Comparison of ENCODE assay signal across 27 cellular contexts in genomic region chr19:53541971-53542370, GRCh38. TPM values are rescaled to one million over a fixed set of nuclear protein-coding genes. Genes with fewer than 3 reads are reported as not detected.
DNase-seq lines count a peak whose midpoint lies in the region; ATAC-seq and TF ChIP-seq lines count a peak whose summit lies in the region.
"Had no signal": no experiment of that assay in that cellular context is flagged by ENCODE, and none has a peak within 500 bp of the region (broad histone marks: within the 10 kb centered on the region; RNA-seq: fewer than 3 reads in every experiment).

No MANE protein-coding gene starts in this region.

- CTCF ChIA-PET in CD8-positive, alpha-beta T cell (lab: Charles Lee): no interaction called here

- peaks cover 12% of the 10 kb centered on the region for H3K4me1 ChIP-seq in CD4-positive, CD25-positive, alpha-beta regulatory T cell (ENCODE audit: control insufficient read depth, insufficient read depth, low read length, poor library complexity, severe bottlenecking)
- H3K4me1 ChIP-seq in CD8-positive, alpha-beta T cell (ENCODE audit: insufficient read depth, low read length): peaks cover 11% of the 10 kb centered on the region
- H3K4me1 ChIP-seq: colonic mucosa had no signal

- intact Hi-C loops in CD8-positive, alpha-beta T cell (cut with DNase I, micrococcal nuclease): no loop called here

- peak overlapping the region in 2 of 3 donors; percentile 60 to 74 for H3K27ac Mint-ChIP-seq in CD4-positive, CD25-positive, alpha-beta regulatory T cell
- peak overlapping the region; percentile 56 for H3K27ac Mint-ChIP-seq in CD8-positive, alpha-beta T cell
- no peak overlapping the region for H3K27ac Mint-ChIP-seq in activated T-helper 17 cell treated with anti-CD3 and anti-CD28 coated beads, Interleukin-2, amount 50 U/mL, for 72 hours
- H3K27ac Mint-ChIP-seq in mesothelial cell of epicardium: peak overlapping the region; percentile 64
- H3K27ac Mint-ChIP-seq: stimulated activated naive CD8-positive, alpha-beta T cell treated with anti-CD3 and anti-CD28 coated beads, Interleukin-15, Interleukin-2, amounts not matched to agents 100 ng/mL and 50 ng/mL, for 24 hours; WTC11 had no signal

- peaks cover 0 to 2% of the 10 kb centered on the region in 2 experiments for H3K9me3 ChIP-seq in CD4-positive, CD25-positive, alpha-beta regulatory T cell (ENCODE audit: control insufficient read depth in 2 of 2, low read length in 2 of 2)
- H3K9me3 ChIP-seq in CD8-positive, alpha-beta T cell (ENCODE audit: low read length): no peaks in the 10 kb centered on the region
- H3K9me3 ChIP-seq: colonic mucosa, SJCRH30 had no signal

- no peak for ATAC-seq in CD4-positive, CD25-positive, alpha-beta regulatory T cell (ENCODE audit: low read depth in 2 of 2)
- no peak for ATAC-seq in CD8-positive, alpha-beta T cell
- ATAC-seq in activated T-helper 17 cell treated with anti-CD3 and anti-CD28 coated beads, Interleukin-2, amount 50 U/mL, for 72 hours (replicated peaks): no peak
- no peak for ATAC-seq in HG03196 (IDR thresholded peaks at IDR 0.05; ENCODE audit: unreplicated experiment)
- ATAC-seq: effector memory CD8-positive, alpha-beta T cell; left lobe of liver; WTC11 had no signal

- TF ChIP-seq POLR2A in erythroblast (IDR thresholded peaks at IDR 0.05; ENCODE audit: low read length): no peak

- no peaks in the 10 kb centered on the region for H3K27me3 ChIP-seq in CD4-positive, CD25-positive, alpha-beta regulatory T cell (ENCODE audit: control insufficient read depth, insufficient read depth, low read length)
- H3K27me3 ChIP-seq in CD8-positive, alpha-beta T cell (ENCODE audit: insufficient read depth, low read length): no peaks in the 10 kb centered on the region
- H3K27me3 ChIP-seq: colonic mucosa, hepatocyte, SJCRH30 had no signal

- peaks cover 0 to 7% (median 2%) of the 10 kb centered on the region in 7 donors for H3K9me3 Mint-ChIP-seq in CD4-positive, CD25-positive, alpha-beta regulatory T cell
- no peaks in the 10 kb centered on the region for H3K9me3 Mint-ChIP-seq in CD8-positive, alpha-beta T cell
- peaks cover 3% of the 10 kb centered on the region for H3K9me3 Mint-ChIP-seq in activated T-helper 17 cell treated with anti-CD3 and anti-CD28 coated beads, Interleukin-2, amount 50 U/mL, for 72 hours
- no peaks in the 10 kb centered on the region for H3K9me3 Mint-ChIP-seq in mesothelial cell of epicardium
- H3K9me3 Mint-ChIP-seq: effector memory CD8-positive, alpha-beta T cell; stimulated activated naive CD8-positive, alpha-beta T cell treated with anti-CD3 and anti-CD28 coated beads, Interleukin-15, Interleukin-2, amounts not matched to agents 100 ng/mL and 50 ng/mL, for 24 hours; WTC11 had no signal

- peaks cover 6% of the 10 kb centered on the region for H3K27me3 Mint-ChIP-seq in CD4-positive, CD25-positive, alpha-beta regulatory T cell
- no peaks in the 10 kb centered on the region for H3K27me3 Mint-ChIP-seq in CD8-positive, alpha-beta T cell (ENCODE audit: low read depth)
- H3K27me3 Mint-ChIP-seq in activated T-helper 17 cell treated with anti-CD3 and anti-CD28 coated beads, Interleukin-2, amount 50 U/mL, for 72 hours: no peaks in the 10 kb centered on the region
- no peaks in the 10 kb centered on the region for H3K27me3 Mint-ChIP-seq in mesothelial cell of epicardium (ENCODE audit: low read depth)
- H3K27me3 Mint-ChIP-seq: effector memory CD8-positive, alpha-beta T cell; stimulated activated naive CD8-positive, alpha-beta T cell treated with anti-CD3 and anti-CD28 coated beads, Interleukin-15, Interleukin-2, amounts not matched to agents 100 ng/mL and 50 ng/mL, for 24 hours had no signal

- TF ChIP-seq CTCF in CD8-positive, alpha-beta T cell (IDR thresholded peaks at IDR 0.05): no peak
- no peak for TF ChIP-seq CTCF in mesothelial cell of epicardium (IDR thresholded peaks at IDR 0.05; ENCODE audit: unreplicated experiment)

- peak overlapping the region in 1 of 4 donors; percentile 93 for H3K4me3 Mint-ChIP-seq in CD4-positive, CD25-positive, alpha-beta regulatory T cell
- H3K4me3 Mint-ChIP-seq in CD8-positive, alpha-beta T cell: no peak overlapping the region
- H3K4me3 Mint-ChIP-seq in activated T-helper 17 cell treated with anti-CD3 and anti-CD28 coated beads, Interleukin-2, amount 50 U/mL, for 72 hours: peak overlapping the region; percentile 13
- H3K4me3 Mint-ChIP-seq in mesothelial cell of epicardium: no peak overlapping the region
- H3K4me3 Mint-ChIP-seq: effector memory CD8-positive, alpha-beta T cell; stimulated activated naive CD8-positive, alpha-beta T cell treated with anti-CD3 and anti-CD28 coated beads, Interleukin-15, Interleukin-2, amounts not matched to agents 100 ng/mL and 50 ng/mL, for 24 hours; WTC11 had no signal

- H3K36me3 ChIP-seq in CD4-positive, CD25-positive, alpha-beta regulatory T cell (ENCODE audit: control insufficient read depth, insufficient read depth, low read length): peaks cover 24% of the 10 kb centered on the region
- H3K36me3 ChIP-seq in CD8-positive, alpha-beta T cell (ENCODE audit: insufficient read depth, low read length): peaks cover 15% of the 10 kb centered on the region
- H3K36me3 ChIP-seq: colonic mucosa had no signal

- H3K4me3 ChIP-seq in CD4-positive, CD25-positive, alpha-beta regulatory T cell (ENCODE audit: low read depth, low read length): no peak overlapping the region
- H3K4me3 ChIP-seq in CD8-positive, alpha-beta T cell (ENCODE audit: low read depth, low read length): no peak overlapping the region
- H3K4me3 ChIP-seq: colonic mucosa, hepatocyte, SJCRH30, skin epidermis had no signal

- H3K27ac ChIP-seq in CD4-positive, CD25-positive, alpha-beta regulatory T cell (ENCODE audit: insufficient read depth, low read length, poor library complexity, severe bottlenecking): no peak overlapping the region
- H3K27ac ChIP-seq in CD8-positive, alpha-beta T cell (ENCODE audit: low read depth, low read length): no peak overlapping the region
- H3K27ac ChIP-seq: colonic mucosa, hepatocyte, SJCRH30 had no signal

- no peak for DNase-seq in CD4-positive, CD25-positive, alpha-beta regulatory T cell
- no peak for DNase-seq in CD8-positive, alpha-beta T cell
- DNase-seq in mesothelial cell of epicardium (ENCODE audit: low spot score in 2 of 2, unreplicated experiment in 2 of 2) (no peak), AG08396 (ENCODE audit: low spot score) (no peak), erythroblast (lab: John Stamatoyannopoulos, UW) (no peak), NOMO-1 treated with DMSO at 0.1 percent for 48 hours (lab: John Stamatoyannopoulos, UW; ENCODE audit: unreplicated experiment) (no peak)
- DNase-seq: activated CD4-positive, alpha-beta T cell treated with anti-CD3 and anti-CD28 coated beads, Interleukin-2, amount 50 U/mL, for 4 hours; activated gamma-delta T cell treated with Interleukin-2 at 50 U/mL for 16 hours; amygdala; colonic mucosa; DMS 273 treated with DMSO at 0.1 percent for 48 hours; effector memory CD8-positive, alpha-beta T cell; H7; IMR-90; mesendoderm; NCI-H1048; NCI-H1694 treated with DMSO at 0.1 percent for 48 hours; NCI-H524 treated with DMSO at 0.1 percent for 48 hours; nucleus accumbens; SJCRH30 had no signal

- peaks cover 45% of the 10 kb centered on the region for H3K36me3 Mint-ChIP-seq in CD4-positive, CD25-positive, alpha-beta regulatory T cell
- peaks cover 81% of the 10 kb centered on the region for H3K36me3 Mint-ChIP-seq in CD8-positive, alpha-beta T cell
- H3K36me3 Mint-ChIP-seq in activated T-helper 17 cell treated with anti-CD3 and anti-CD28 coated beads, Interleukin-2, amount 50 U/mL, for 72 hours (ENCODE audit: low read depth): peaks cover 88% of the 10 kb centered on the region
- H3K36me3 Mint-ChIP-seq in mesothelial cell of epicardium: peaks cover 8% of the 10 kb centered on the region

- POLR2A ChIA-PET in CD8-positive, alpha-beta T cell (lab: Charles Lee): no interaction called here

- H3K4me1 Mint-ChIP-seq in CD4-positive, CD25-positive, alpha-beta regulatory T cell: peaks cover 10 to 53% (median 22%) of the 10 kb centered on the region in 4 donors
- H3K4me1 Mint-ChIP-seq in CD8-positive, alpha-beta T cell (ENCODE audit: low read depth): peaks cover 41% of the 10 kb centered on the region
- peaks cover 10% of the 10 kb centered on the region for H3K4me1 Mint-ChIP-seq in activated T-helper 17 cell treated with anti-CD3 and anti-CD28 coated beads, Interleukin-2, amount 50 U/mL, for 72 hours
- H3K4me1 Mint-ChIP-seq in mesothelial cell of epicardium: peaks cover 18% of the 10 kb centered on the region

RNA-seq across cellular contexts. Expression of gene ZNF331, which starts 4.0 kb away (rescaled TPM):
- 504 TPM for total RNA-seq in CD4-positive, CD25-positive, alpha-beta regulatory T cell
- polyA plus RNA-seq in CD4-positive, CD25-positive, alpha-beta regulatory T cell: 10 to 100 TPM; 27.9 to 46.7 (median 38.3) TPM
- 100 to 1,000 TPM; 784 to 793 TPM for total RNA-seq in CD8-positive, alpha-beta T cell
- total RNA-seq in activated T-helper 17 cell treated with anti-CD3 and anti-CD28 coated beads, Interleukin-2, amount 50 U/mL, for 72 hours: 10 to 100 TPM; 24.9 to 65.2 TPM
- 17.6 to 19.5 TPM (median 19.4 TPM) in 3 replicates for total RNA-seq in mesothelial cell of epicardium
